25 cellular contexts compared by ENCODE assay signal in genomic region chr7:108529341-108529740, GRCh38. TPM values are rescaled to one million over a fixed set of nuclear protein-coding genes. Genes with fewer than 3 reads are reported as not detected.
A peak's percentile ranks its signal among the peaks of the same experiment; 100 is the strongest.
DNase-seq lines count a peak whose midpoint lies in the region; ATAC-seq and TF ChIP-seq lines count a peak whose summit lies in the region.
"Had no signal": no experiment of that assay in that cellular context is flagged by ENCODE, and none has a peak within 500 bp of the region (broad histone marks: within the 10 kb centered on the region; RNA-seq: fewer than 3 reads in every experiment).

No MANE protein-coding gene starts in this region.

- no peak overlapping the region for H4K91ac ChIP-seq in trophoblast cell (ENCODE audit: low read depth, low read length)

- no peak overlapping the region for H2BK120ac ChIP-seq in trophoblast cell (ENCODE audit: insufficient read depth, low read length, poor library complexity)

- no peak overlapping the region for H2BK5ac ChIP-seq in trophoblast cell (ENCODE audit: low read depth, low read length, poor library complexity)

- no peak overlapping the region for H4K12ac ChIP-seq in trophoblast cell (ENCODE audit: low read depth, low read length)

- H3K4me1 ChIP-seq in endodermal cell (ENCODE audit: control insufficient read depth, insufficient read depth, low read length), result peaks cover 3% of the 10 kb centered on the region
- peaks cover 4 to 6% of the 10 kb centered on the region in 2 experiments for H3K4me1 ChIP-seq in trophoblast cell (ENCODE audit: control insufficient read depth in 1 of 2, insufficient read depth in 2 of 2, low read length in 2 of 2)
- peaks cover 6% of the 10 kb centered on the region; the same call in 1 of the 2 replicates for H3K4me1 ChIP-seq in GM23248 (ENCODE audit: insufficient read depth)
- peaks cover 10% of the 10 kb centered on the region for H3K4me1 ChIP-seq in lower lobe of right lung

- peaks cover 20% of the 10 kb centered on the region for H3F3A ChIP-seq in GM23248 (ENCODE audit: insufficient read depth)

- no peak overlapping the region for H3K4me3 ChIP-seq in endodermal cell (ENCODE audit: low read length)
- no peak overlapping the region for H3K4me3 ChIP-seq in trophoblast cell (ENCODE audit: low read depth, low read length)
- no peak overlapping the region for H3K4me3 ChIP-seq in GM23248
- H3K4me3 ChIP-seq in lower lobe of right lung, result no peak overlapping the region
- H3K4me3 ChIP-seq: ascending aorta, BLaER1, GM12878, SK-N-MC, skin epidermis had no signal

- peaks cover 2% of the 10 kb centered on the region for H3K79me2 ChIP-seq in trophoblast cell (ENCODE audit: control insufficient read depth, insufficient read depth, low read length, poor library complexity)
- peaks cover 8% of the 10 kb centered on the region for H3K79me2 ChIP-seq in GM23248 (ENCODE audit: insufficient read depth)

- in situ Hi-C loops in GM23248 (cut with MboI), result no loop called here

- H3K27ac ChIP-seq in endodermal cell (ENCODE audit: low read depth, low read length) (no peak overlapping the region), trophoblast cell (ENCODE audit: low read depth, low read length) (no peak overlapping the region), GM23248 (no peak overlapping the region), lower lobe of right lung (no peak overlapping the region)
- H3K27ac ChIP-seq: ascending aorta, BLaER1, HL-60, SK-N-MC had no signal

- H3K4me3 Mint-ChIP-seq in endodermal cell, result no peak overlapping the region
- H3K4me3 Mint-ChIP-seq: activated CD8-positive, alpha-beta T cell treated with anti-CD3 and anti-CD28 coated beads, Interleukin-2, amount 10 ng/mL, durations not matched to agents 7 days and 5 days; activated naive CD4-positive, alpha-beta T cell treated with anti-CD3 and anti-CD28 coated beads, Interleukin-2, amount 10 ng/mL, durations not matched to agents 7 days and 5 days; activated T-cell treated with anti-CD3 and anti-CD28 coated beads, Interleukin-2, amount 50 U/mL, for 24 hours; HFFc6; stimulated activated naive CD8-positive, alpha-beta T cell treated with anti-CD3 and anti-CD28 coated beads, Interleukin-15, amount 100 ng/mL, for 72 hours; T-helper 2 cell treated with Interferon-gamma antibody and Interleukin-4, amounts not matched to agents 5 μg/mL and 100 μg/mL, for 36 hours had no signal

- H3K14ac ChIP-seq in trophoblast cell (ENCODE audit: low read length), result no peak overlapping the region

- H4K8ac ChIP-seq in trophoblast cell (ENCODE audit: low read depth, low read length), result no peak overlapping the region

- H3K18ac ChIP-seq in trophoblast cell (ENCODE audit: low read length), result no peak overlapping the region

- H3K9me3 Mint-ChIP-seq in endodermal cell, result no peaks in the 10 kb centered on the region
- H3K9me3 Mint-ChIP-seq: activated naive CD4-positive, alpha-beta T cell treated with anti-CD3 and anti-CD28 coated beads, Interleukin-2, amount 10 ng/mL, durations not matched to agents 7 days and 5 days; activated T-cell treated with anti-CD3 and anti-CD28 coated beads, Interleukin-2, amount 50 U/mL, for 24 hours; HFFc6; stimulated activated naive CD8-positive, alpha-beta T cell treated with anti-CD3 and anti-CD28 coated beads, Interleukin-15, amount 100 ng/mL, for 72 hours; T-helper 2 cell treated with Interferon-gamma antibody and Interleukin-4, amounts not matched to agents 5 μg/mL and 100 μg/mL, for 36 hours had no signal

- H3K9ac ChIP-seq in endodermal cell (ENCODE audit: extremely low read depth, low read length, poor library complexity, severe bottlenecking), result no peak overlapping the region
- H3K9ac ChIP-seq in trophoblast cell (ENCODE audit: low read length), result no peak overlapping the region
- H3K9ac ChIP-seq in GM23248, result no peak overlapping the region
- H3K9ac ChIP-seq: BLaER1 had no signal

- H3K79me1 ChIP-seq in trophoblast cell (ENCODE audit: low read length), result peaks cover 4% of the 10 kb centered on the region

- no peak overlapping the region for H3K27ac Mint-ChIP-seq in endodermal cell
- H3K27ac Mint-ChIP-seq: activated CD8-positive, alpha-beta T cell treated with anti-CD3 and anti-CD28 coated beads, Interleukin-2, amount 10 ng/mL, durations not matched to agents 7 days and 5 days; activated naive CD4-positive, alpha-beta T cell treated with anti-CD3 and anti-CD28 coated beads, Interleukin-2, amount 10 ng/mL, durations not matched to agents 7 days and 5 days; activated T-cell treated with anti-CD3 and anti-CD28 coated beads, Interleukin-2, amount 50 U/mL, for 24 hours; HFFc6; T-helper 2 cell treated with Interferon-gamma antibody and Interleukin-4, amounts not matched to agents 5 μg/mL and 100 μg/mL, for 36 hours had no signal

- H3K36me3 ChIP-seq in endodermal cell (ENCODE audit: control insufficient read depth, insufficient read depth, low read length) (no peaks in the 10 kb centered on the region), trophoblast cell (ENCODE audit: control insufficient read depth in 1 of 2, insufficient read depth in 2 of 2, low read length in 2 of 2) (no peaks in the 10 kb centered on the region), GM23248 (ENCODE audit: low read depth) (no peaks in the 10 kb centered on the region), lower lobe of right lung (no peaks in the 10 kb centered on the region)
- H3K36me3 ChIP-seq: ascending aorta, BLaER1 had no signal

- intact Hi-C loops in lower lobe of right lung (cut with DNase I), result no loop called here

- no peaks in the 10 kb centered on the region for H3K27me3 Mint-ChIP-seq in endodermal cell (ENCODE audit: insufficient read depth)
- H3K27me3 Mint-ChIP-seq: stimulated activated naive CD8-positive, alpha-beta T cell treated with anti-CD3 and anti-CD28 coated beads, Interleukin-15, amount 100 ng/mL, for 72 hours had no signal

- no peaks in the 10 kb centered on the region for H3K9me2 ChIP-seq in GM23248 (ENCODE audit: insufficient read depth)

- peaks cover 9% of the 10 kb centered on the region for H3K4me1 Mint-ChIP-seq in endodermal cell

- DNase-seq in HT-29 (ENCODE audit: low spot score) (peak; percentile 13), NCI-H2107 treated with DMSO at 0.1 percent for 48 hours (lab: John Stamatoyannopoulos, UW; ENCODE audit: unreplicated experiment) (peak; percentile 92), endodermal cell (peak; percentile 65), trophoblast cell (peak; percentile 33 to 62), GM23248 (no peak), SKM-1 treated with dmso at 0.1 percent for 144 hours (lab: John Stamatoyannopoulos, UW; ENCODE audit: unreplicated experiment) (no peak), lower lobe of right lung (no peak)
- DNase-seq in stimulated activated CD4-positive, alpha-beta T cell treated with anti-CD3 and anti-CD28 coated beads, Interleukin-15, amount 100 ng/mL, for 24 hours, result no peak
- DNase-seq: activated CD8-positive, alpha-beta T cell treated with anti-CD3 and anti-CD28 coated beads, Interleukin-2, amount 10 ng/mL, durations not matched to agents 7 days and 5 days; activated naive CD4-positive, alpha-beta T cell treated with anti-CD3 and anti-CD28 coated beads, Interleukin-2, amount 10 ng/mL, durations not matched to agents 7 days and 5 days; activated T-cell treated with anti-CD3 and anti-CD28 coated beads, Interleukin-2, amount 50 U/mL, for 24 hours; Calu3; effector memory CD4-positive, alpha-beta T cell; HFFc6; MV-4-11; NCI-H2081 treated with DMSO at 0.1 percent for 48 hours; stimulated activated CD4-positive, alpha-beta T cell treated with anti-CD3 and anti-CD28 coated beads, Interleukin-4, amount 100 ng/mL, for 1 hour; stimulated activated naive CD8-positive, alpha-beta T cell treated with anti-CD3 and anti-CD28 coated beads, Interleukin-15, amount 100 ng/mL, for 72 hours had no signal

- no peaks in the 10 kb centered on the region for H3K9me3 ChIP-seq in endodermal cell (ENCODE audit: control insufficient read depth, low read length)
- no peaks in the 10 kb centered on the region for H3K9me3 ChIP-seq in trophoblast cell (ENCODE audit: insufficient read depth, low read depth, low read length)
- H3K9me3 ChIP-seq in GM23248 (ENCODE audit: low read depth), result no peaks in the 10 kb centered on the region
- H3K9me3 ChIP-seq in lower lobe of right lung, result no peaks in the 10 kb centered on the region
- H3K9me3 ChIP-seq: ascending aorta, BLaER1 had no signal

- 75 to 92% methylated on average over 3 of the region's 3 CpGs for WGBS in endodermal cell (ENCODE audit: insufficient coverage in 1 of 2, insufficient read length in 1 of 2), 2 experiments
- no CpG with 5 or more reads among the region's 3 CpGs for WGBS in trophoblast cell (ENCODE audit: extremely low coverage, insufficient coverage, insufficient read length)
- WGBS in GM23248 (ENCODE audit: low coverage in 1 of 2, low lambda C conversion rate in 2 of 2, missing lambda C conversion rate in 2 of 2), 2 experiments, result 83 to 84% methylated on average over 3 of the region's 3 CpGs

- no peak overlapping the region for H2AK5ac ChIP-seq in trophoblast cell (ENCODE audit: low read length)

- no peak for TF ChIP-seq CTCF in endodermal cell (conservative IDR thresholded peaks at IDR 0.05)
- no peak for TF ChIP-seq CTCF in lower lobe of right lung (IDR thresholded peaks at IDR 0.05)

- H3K4ac ChIP-seq in trophoblast cell (ENCODE audit: low read depth, low read length), result no peak overlapping the region

- H3K4me2 ChIP-seq in trophoblast cell (ENCODE audit: low read length) (no peak overlapping the region), GM23248 (ENCODE audit: unreplicated experiment) (no peak overlapping the region)
- H3K4me2 ChIP-seq: BLaER1 had no signal

- no peak for ATAC-seq in lower lobe of right lung
- ATAC-seq: activated CD8-positive, alpha-beta T cell treated with anti-CD3 and anti-CD28 coated beads, Interleukin-2, amount 10 ng/mL, durations not matched to agents 7 days and 5 days; GM12878; stimulated activated naive CD8-positive, alpha-beta T cell treated with anti-CD3 and anti-CD28 coated beads, Interleukin-15, amount 100 ng/mL, for 72 hours had no signal

- H4K20me1 ChIP-seq in GM23248 (ENCODE audit: insufficient read depth), result no peaks in the 10 kb centered on the region

- H2AFZ ChIP-seq in trophoblast cell (ENCODE audit: insufficient read depth, low read length, poor library complexity) (no peak overlapping the region), GM23248 (no peak overlapping the region)

- no peak overlapping the region for H2BK12ac ChIP-seq in trophoblast cell (ENCODE audit: low read length)

- no peaks in the 10 kb centered on the region for H3K36me3 Mint-ChIP-seq in endodermal cell (ENCODE audit: low read depth)

- no peak overlapping the region for H3K23ac ChIP-seq in trophoblast cell (ENCODE audit: low read length)

- H3K27me3 ChIP-seq in endodermal cell (ENCODE audit: control insufficient read depth, insufficient read depth, low read length, poor library complexity, severe bottlenecking) (peaks cover 11% of the 10 kb centered on the region), trophoblast cell (ENCODE audit: insufficient read depth, low read length) (no peaks in the 10 kb centered on the region), GM23248 (replicated peaks; ENCODE audit: insufficient read depth) (no peaks in the 10 kb centered on the region), lower lobe of right lung (ENCODE audit: low read depth) (no peaks in the 10 kb centered on the region)
- H3K27me3 ChIP-seq: ascending aorta, BLaER1 had no signal

RNA-seq across cellular contexts. Expression of gene PNPLA8, which starts 3.4 kb away (rescaled TPM):
- total RNA-seq in HT-29 (2014; rRNA removed; shearing (Covaris generic)), result 10.9 and 18.9 TPM in 2 replicates
- total RNA-seq in endodermal cell, result 10 to 100 TPM; 15.9 to 20.1 TPM
- polyA plus RNA-seq in endodermal cell (2013, experiment 1 of 2), result 20.2 TPM
- polyA plus RNA-seq in endodermal cell (2013, experiment 2 of 2), result 21.4 TPM
- polyA plus RNA-seq in trophoblast cell (2013), result 24.4 and 25.3 TPM in 2 replicates
- 32.2 and 33.4 TPM in 2 replicates for total RNA-seq in GM23248 (2014; rRNA removed; shearing (Covaris generic))
- polyA plus RNA-seq in GM23248 (2016; fragmentation: Nextera tagmentation; extraction: Ambion mirVana), result 29.1 and 31.0 TPM in 2 replicates
- 27.8 TPM for total RNA-seq in lower lobe of right lung

RNA-seq across cellular contexts. Expression of gene THAP5, which starts 40.2 kb away (rescaled TPM):
- 7.7 and 7.9 TPM in 2 replicates for total RNA-seq in HT-29 (2014; rRNA removed; shearing (Covaris generic))
- 10 to 100 TPM; 21.5 to 23.8 TPM for total RNA-seq in endodermal cell
- polyA plus RNA-seq in endodermal cell (2013, experiment 1 of 2), result 28.4 TPM
- polyA plus RNA-seq in endodermal cell (2013, experiment 2 of 2), result 30.5 TPM
- polyA plus RNA-seq in trophoblast cell (2013), result 21.4 and 21.9 TPM in 2 replicates
- 30.9 and 31.2 TPM in 2 replicates for total RNA-seq in GM23248 (2014; rRNA removed; shearing (Covaris generic))
- 23.3 and 23.8 TPM in 2 replicates for polyA plus RNA-seq in GM23248 (2016; fragmentation: Nextera tagmentation; extraction: Ambion mirVana)
- total RNA-seq in lower lobe of right lung, result 26.6 TPM

RNA-seq across cellular contexts. Expression of gene DNAJB9, which starts 40.3 kb away (rescaled TPM):
- total RNA-seq in HT-29 (2014; rRNA removed; shearing (Covaris generic)), result 24.1 and 25.1 TPM in 2 replicates
- 10 to 100 TPM; 14.4 to 16.6 TPM for total RNA-seq in endodermal cell
- 19.0 TPM for polyA plus RNA-seq in endodermal cell (2013, experiment 1 of 2)
- polyA plus RNA-seq in endodermal cell (2013, experiment 2 of 2), result 16.0 TPM
- 135 and 142 TPM in 2 replicates for polyA plus RNA-seq in trophoblast cell (2013)
- 39.3 and 48.6 TPM in 2 replicates for total RNA-seq in GM23248 (2014; rRNA removed; shearing (Covaris generic))
- 33.4 and 33.8 TPM in 2 replicates for polyA plus RNA-seq in GM23248 (2016; fragmentation: Nextera tagmentation; extraction: Ambion mirVana)
- 23.6 TPM for total RNA-seq in lower lobe of right lung

Comparison
In these comparisons a context has a peak if more than half of its experiments do, and no peak if none do; other contexts are left out.
1. DNase-seq: peak in HT-29 (single experiment), NCI-H2107 treated with DMSO at 0.1 percent for 48 hours (single experiment), endodermal cell (single experiment) and trophoblast cell (2 of 2); none in stimulated activated CD4-positive, alpha-beta T cell treated with anti-CD3 and anti-CD28 coated beads, Interleukin-15, amount 100 ng/mL, for 24 hours (single experiment), GM23248 (single experiment), SKM-1 treated with dmso at 0.1 percent for 144 hours (single experiment) and lower lobe of right lung (single experiment).